ENCODE assay signal across 8 cellular contexts in the genomic region with DNA sequence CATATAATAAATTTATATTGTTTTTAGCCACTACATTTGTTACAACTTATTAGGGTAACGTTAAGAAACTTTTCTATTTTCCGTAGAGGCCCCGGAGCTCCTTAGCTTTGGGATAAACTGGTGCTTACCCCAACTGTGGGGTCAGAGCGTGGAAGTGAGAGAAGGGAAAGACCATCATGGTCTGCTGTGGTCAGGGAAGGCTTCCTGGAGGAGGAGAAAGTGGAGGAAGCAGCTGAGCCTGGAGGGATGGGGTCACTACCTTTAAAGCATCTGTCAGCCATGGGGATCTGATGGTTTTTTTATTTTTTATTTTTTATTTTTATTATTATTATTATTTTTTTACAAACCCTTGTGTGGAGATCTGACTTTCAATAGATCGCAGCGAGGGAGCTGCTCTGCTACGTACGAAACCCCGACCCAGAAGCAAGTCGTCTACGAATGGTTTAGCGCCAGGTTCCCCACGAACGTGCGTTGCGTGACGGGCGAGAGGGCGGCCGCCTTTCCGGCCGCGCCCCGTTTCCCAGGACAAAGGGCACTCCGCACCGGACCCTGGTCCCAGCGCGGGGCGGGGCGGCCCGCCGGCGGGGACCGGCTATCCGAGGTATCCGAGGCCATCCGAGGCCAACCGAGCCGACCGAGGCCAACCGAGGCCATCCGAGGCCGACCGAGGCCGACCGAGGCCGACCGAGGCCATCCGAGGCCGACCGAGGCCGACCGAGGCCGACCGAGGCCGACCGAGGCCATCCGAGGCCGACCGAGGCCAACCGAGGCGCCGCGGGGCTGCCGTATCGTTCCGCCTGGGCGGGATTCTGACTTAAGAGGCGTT.
DNase-seq lines count a peak whose midpoint lies in the region; ATAC-seq and TF ChIP-seq lines count a peak whose summit lies in the region.

No MANE protein-coding gene starts in this region.

- H3K4me1 Mint-ChIP-seq in activated naive CD4-positive, alpha-beta T cell treated with anti-CD3 and anti-CD28 coated beads for 36 hours (ENCODE audit: low read depth), result peaks cover 22% of the 10 kb centered on the region

- peaks cover 7% of the 10 kb centered on the region for H3K27me3 Mint-ChIP-seq in activated naive CD4-positive, alpha-beta T cell treated with anti-CD3 and anti-CD28 coated beads for 36 hours (ENCODE audit: low read depth)

- intact Hi-C loops in activated naive CD4-positive, alpha-beta T cell treated with anti-CD3 and anti-CD28 coated beads for 36 hours (cut with micrococcal nuclease), result loop anchor here (1.0 to 10.0 kb wide), 3 partner anchors 40 to 389 kb away; no protein-coding TSS in a partner anchor

- H3K27ac ChIP-seq in stomach smooth muscle (ENCODE audit: low read length), result no peak overlapping the region

- peak overlapping the region; percentile 51 to 58 for H3K9ac ChIP-seq in stomach smooth muscle (ENCODE audit: low read length in 2 of 2)

- peak overlapping the region; percentile 74 for H3K4me3 Mint-ChIP-seq in activated naive CD4-positive, alpha-beta T cell treated with anti-CD3 and anti-CD28 coated beads for 36 hours

- peak; percentile 84 for DNase-seq in SK-N-DZ (ENCODE audit: low spot score)
- peak; percentile 86 for DNase-seq in activated naive CD4-positive, alpha-beta T cell treated with anti-CD3 and anti-CD28 coated beads for 36 hours
- peak; percentile 89 for DNase-seq in glomerular visceral epithelial cell (ENCODE audit: extremely low spot score)
- peak; percentile 62 for DNase-seq in occipital lobe (lab: John Stamatoyannopoulos, UW)

- peak; percentile 56 for ATAC-seq in GM18505 (IDR thresholded peaks at IDR 0.05; ENCODE audit: unreplicated experiment)
- peak; percentile 58 for ATAC-seq in HG03460 (IDR thresholded peaks at IDR 0.05; ENCODE audit: unreplicated experiment)
- ATAC-seq in HG02938 (IDR thresholded peaks at IDR 0.05; ENCODE audit: unreplicated experiment), result no peak

- TF ChIP-seq POLR2A in GM18505 (IDR thresholded peaks at IDR 0.05; ENCODE audit: borderline replicate concordance, extremely low read depth, insufficient read depth, insufficient read length), result no peak

- peak overlapping the region; percentile 13 to 70 for H3K4me3 ChIP-seq in stomach smooth muscle (ENCODE audit: low read length in 2 of 2)

- no peaks in the 10 kb centered on the region for H3K27me3 ChIP-seq in stomach smooth muscle (ENCODE audit: control insufficient read depth in 1 of 2, insufficient read depth in 2 of 2, low read length in 2 of 2)

- no peaks in the 10 kb centered on the region for H3K36me3 ChIP-seq in stomach smooth muscle (ENCODE audit: control insufficient read depth in 2 of 2, insufficient read depth in 2 of 2, low read length in 2 of 2)

- no peaks in the 10 kb centered on the region for H3K9me3 Mint-ChIP-seq in activated naive CD4-positive, alpha-beta T cell treated with anti-CD3 and anti-CD28 coated beads for 36 hours

- no peaks in the 10 kb centered on the region for H3K36me3 Mint-ChIP-seq in activated naive CD4-positive, alpha-beta T cell treated with anti-CD3 and anti-CD28 coated beads for 36 hours (ENCODE audit: low read depth)

- H3K4me1 ChIP-seq in stomach smooth muscle (ENCODE audit: control insufficient read depth, insufficient read depth, low read length), result no peaks in the 10 kb centered on the region

- CTCF ChIA-PET in activated naive CD4-positive, alpha-beta T cell treated with anti-CD3 and anti-CD28 coated beads for 36 hours (lab: Charles Lee), result interaction anchor here (0.9 kb wide), 1 partner anchor 40 kb away, joined by 3 read pairs; no protein-coding TSS in a partner anchor

- H3K27ac Mint-ChIP-seq in activated naive CD4-positive, alpha-beta T cell treated with anti-CD3 and anti-CD28 coated beads for 36 hours, result no peak overlapping the region

- H3K9me3 ChIP-seq in stomach smooth muscle (ENCODE audit: control insufficient read depth in 2 of 2, low read length in 2 of 2), result no peaks in the 10 kb centered on the region
